Comparison of ENCODE assay signal across 8 cellular contexts in genomic region chr3:186241910-186242821, GRCh38.
DNase-seq lines count a peak whose midpoint lies in the region; ATAC-seq, FAIRE-seq and TF ChIP-seq lines count a peak whose summit lies in the region.

No MANE protein-coding gene starts in this region.

- peak; percentile 85 for ATAC-seq in GM21526 (IDR thresholded peaks at IDR 0.05; ENCODE audit: low FRiP score, unreplicated experiment)
- ATAC-seq in K562, result peak; percentile 99
- no peak for ATAC-seq in HG03457 (IDR thresholded peaks at IDR 0.05; ENCODE audit: unreplicated experiment)

- H3K36me3 ChIP-seq in ES-I3 (ENCODE audit: insufficient read depth, low read length) (no peaks in the 10 kb centered on the region), SJCRH30 (no peaks in the 10 kb centered on the region), K562 (ENCODE audit: control insufficient read depth, insufficient read depth, low read length) (no peaks in the 10 kb centered on the region), iPS-20b (ENCODE audit: insufficient read depth, low read depth, low read length) (no peaks in the 10 kb centered on the region), smooth muscle cell (ENCODE audit: low read depth) (no peaks in the 10 kb centered on the region)

- 0 out of 2 replicates have a peak, but pooled peaks cover 2% of the 10 kb centered on the region for H4K20me1 ChIP-seq in K562 (replicated peaks; ENCODE audit: control insufficient read depth, insufficient read depth, low read length)
- H4K20me1 ChIP-seq in smooth muscle cell (ENCODE audit: low read depth), result no peaks in the 10 kb centered on the region

- H3K27me3 ChIP-seq in SJCRH30, result no peaks in the 10 kb centered on the region
- H3K27me3 ChIP-seq in K562 (ENCODE audit: control insufficient read depth in 2 of 2, insufficient read depth in 2 of 2, low read length in 2 of 2), result peaks cover 4 to 12% of the 10 kb centered on the region in 2 experiments; a peak in 3 of 5 replicates
- peaks cover 5% of the 10 kb centered on the region; the same call in 1 of the 2 replicates for H3K27me3 ChIP-seq in iPS-20b (ENCODE audit: insufficient read depth, low read length)
- H3K27me3 ChIP-seq in smooth muscle cell (ENCODE audit: low read depth), result no peaks in the 10 kb centered on the region

- 19% methylated on average over 20 of the region's 21 CpGs for WGBS in K562 (ENCODE audit: insufficient coverage, low coverage, missing lambda C conversion rate)
- 32% methylated on average over 21 of the region's 21 CpGs for WGBS in smooth muscle cell (ENCODE audit: low lambda C conversion rate)

- peak; percentile 80 to 84 for TF ChIP-seq RAD21 in K562 (CRISPR knock-in tag; conservative IDR thresholded peaks at IDR 0.05 in 1 of 2, IDR thresholded peaks at IDR 0.05 in 1 of 2)

- TF ChIP-seq CTCF in K562 (IDR thresholded peaks at IDR 0.05 in 2 of 3, conservative IDR thresholded peaks at IDR 0.05 in 1 of 3; ENCODE audit: insufficient read depth in 2 of 3, low read depth in 1 of 3, low read length in 3 of 3), result peak; percentile 83 to 93 (median 87)
- peak; percentile 53 for TF ChIP-seq CTCF in smooth muscle cell (IDR thresholded peaks at IDR 0.05; ENCODE audit: borderline replicate concordance, insufficient read depth, poor library complexity, severe bottlenecking)

- H3K9me1 ChIP-seq in K562 (ENCODE audit: control insufficient read depth, insufficient read depth, low read length), result no peaks in the 10 kb centered on the region

- no TSS peak for BruUV-seq in K562 (replicated peaks; lab: Mats Ljungman, UMichigan)

- CTCF ChIA-PET in K562 (lab: Yijun Ruan, JAX; ENCODE audit: low intra/inter-chr PET ratio), result interaction anchor here (0.8 to 2.9 kb wide), 3 partner anchors 259 to 582 kb away, joined by 3 to 13 read pairs (median 9); no protein-coding TSS in a partner anchor

- in situ Hi-C loops in K562 (cut with MboI), result no loop called here

- DNase-seq in HT-29 (ENCODE audit: low spot score) (peak; percentile 75), SJCRH30 (peak; percentile 78 to 86), K562 (ENCODE audit: extremely low read depth in 1 of 4, low spot score in 3 of 4) (peak; percentile 74 to 83 (median 78)), smooth muscle cell (lab: John Stamatoyannopoulos, UW; ENCODE audit: unreplicated experiment) (peak; percentile 50)

- POLR2A ChIA-PET in K562 (lab: Yijun Ruan, JAX), result interaction anchor here (0.7 to 1.0 kb wide), 3 partner anchors 11 to 264 kb away, joined by 3 to 4 read pairs (median 3); no protein-coding TSS in a partner anchor

- peak; percentile 94 for FAIRE-seq in K562 (lab: Jason Lieb, UNC)

- intact Hi-C loops in K562 (cut with micrococcal nuclease), result loop anchor here (1.0 kb wide), 2 partner anchors 239 to 259 kb away; no protein-coding TSS in a partner anchor

- H3K4me2 ChIP-seq in K562 (ENCODE audit: insufficient read depth, low read length) (peak overlapping the region; percentile 74), smooth muscle cell (peak overlapping the region; percentile 82)

- H3K9me3 ChIP-seq in ES-I3 (ENCODE audit: control insufficient read depth, insufficient read depth, low read length), result no peaks in the 10 kb centered on the region
- no peaks in the 10 kb centered on the region for H3K9me3 ChIP-seq in SJCRH30 (replicated peaks)
- H3K9me3 ChIP-seq in K562 (replicated peaks; ENCODE audit: control insufficient read depth, insufficient read depth, low read depth, low read length), result no peaks in the 10 kb centered on the region
- no peaks in the 10 kb centered on the region for H3K9me3 ChIP-seq in iPS-20b (ENCODE audit: insufficient read depth, low read depth, low read length)
- H3K9me3 ChIP-seq in smooth muscle cell (replicated peaks; ENCODE audit: low read depth), result no peaks in the 10 kb centered on the region

- 0 out of 2 replicates have a peak, but pooled peaks cover 3% of the 10 kb centered on the region for H3K4me1 ChIP-seq in ES-I3 (ENCODE audit: insufficient read depth, low read length)
- H3K4me1 ChIP-seq in SJCRH30, result no peaks in the 10 kb centered on the region; the same call in 1 of the 2 replicates
- H3K4me1 ChIP-seq in K562 (replicated peaks in 1 of 2; ENCODE audit: control insufficient read depth in 2 of 2, insufficient read depth in 2 of 2, low read length in 2 of 2), result peaks cover 7 to 10% of the 10 kb centered on the region in 2 experiments
- H3K4me1 ChIP-seq in iPS-20b (ENCODE audit: insufficient read depth, low read length), result no peaks in the 10 kb centered on the region
- no peaks in the 10 kb centered on the region for H3K4me1 ChIP-seq in smooth muscle cell (ENCODE audit: low read depth)

- H3K79me2 ChIP-seq in K562 (ENCODE audit: control insufficient read depth, insufficient read depth, low read length) (no peaks in the 10 kb centered on the region), smooth muscle cell (ENCODE audit: low read depth) (no peaks in the 10 kb centered on the region)

- H3F3A ChIP-seq in smooth muscle cell (ENCODE audit: low read depth), result no peaks in the 10 kb centered on the region

- peak overlapping the region; percentile 91 for H2AFZ ChIP-seq in K562 (ENCODE audit: low read depth, low read length)
- peak overlapping the region; percentile 71 for H2AFZ ChIP-seq in smooth muscle cell (ENCODE audit: low read depth)

- no peak for TF ChIP-seq POLR2A in K562 (conservative IDR thresholded peaks at IDR 0.05)

- peak overlapping the region; percentile 42 for H3K4me3 ChIP-seq in SJCRH30
- H3K4me3 ChIP-seq in K562, result peak overlapping the region; percentile 17
- H3K4me3 ChIP-seq in iPS-20b (ENCODE audit: low read length), result peak overlapping the region; percentile 22; the same call in 1 of the 2 replicates
- peak overlapping the region; percentile 27 for H3K4me3 ChIP-seq in smooth muscle cell

- TF ChIP-seq EP300 in K562 (IDR thresholded peaks at IDR 0.05; ENCODE audit: low read length), result no peak

- peak overlapping the region; percentile 45; the same call in 1 of the 2 replicates for H3K9ac ChIP-seq in ES-I3 (ENCODE audit: low read depth, low read length)
- H3K9ac ChIP-seq in K562 (ENCODE audit: insufficient read depth in 1 of 2, low read depth in 2 of 2, low read length in 2 of 2), result peak overlapping the region in 1 of 2 experiments; percentile 33; a peak in 1 of 4 replicates
- peak overlapping the region; percentile 56; the same call in 1 of the 2 replicates for H3K9ac ChIP-seq in iPS-20b (ENCODE audit: low read depth, low read length)
- peak overlapping the region; percentile 41 for H3K9ac ChIP-seq in smooth muscle cell (ENCODE audit: low read depth)

- H3K27ac ChIP-seq in SJCRH30 (no peak overlapping the region), K562 (ENCODE audit: extremely low read depth, low read depth, low read length) (no peak overlapping the region), iPS-20b (ENCODE audit: low read length) (no peak overlapping the region), smooth muscle cell (ENCODE audit: low read depth) (peak overlapping the region; percentile 67)

TF ChIP-seq in K562, 482 proteins besides CTCF, POLR2A, EP300 and RAD21 (continues in another document):
- TF ChIP-seq CREB3L1 (IDR thresholded peaks at IDR 0.05; ENCODE audit: borderline replicate concordance, low read depth), result no peak
- TF ChIP-seq CXXC5 (CRISPR knock-in tag; IDR thresholded peaks at IDR 0.05), result 0 out of 2 replicates have a peak, but pooled peaks have one; percentile 28
- TF ChIP-seq ZNF431 (CRISPR knock-in tag; IDR thresholded peaks at IDR 0.05), result no peak
- peak; percentile 78 to 81 for TF ChIP-seq NRF1 (conservative IDR thresholded peaks at IDR 0.05 in 1 of 2, IDR thresholded peaks at IDR 0.05 in 1 of 2)
- peak; percentile 62; the same call in 1 of the 2 replicates for TF ChIP-seq MYNN (IDR thresholded peaks at IDR 0.05)
- no peak for TF ChIP-seq MYNN (CRISPR knock-in tag; IDR thresholded peaks at IDR 0.05)
- no peak for TF ChIP-seq TFE3 (CRISPR knock-in tag; IDR thresholded peaks at IDR 0.05)
- TF ChIP-seq XRCC5 (IDR thresholded peaks at IDR 0.05; ENCODE audit: low read depth, low read length), result no peak
- TF ChIP-seq HNRNPH1 (optimal IDR thresholded peaks at IDR 0.05; ENCODE audit: low read depth, low read length), result no peak
- TF ChIP-seq SMC3 (conservative IDR thresholded peaks at IDR 0.05; ENCODE audit: insufficient read depth, low read depth, low read length), result peak; percentile 57
- 0 out of 2 replicates have a peak, but pooled peaks have one; percentile 9 for TF ChIP-seq ZBTB12 (CRISPR knock-in tag; IDR thresholded peaks at IDR 0.05)
- TF ChIP-seq NBN (IDR thresholded peaks at IDR 0.05; ENCODE audit: low read depth), result 0 out of 2 replicates have a peak, but pooled peaks have one; percentile 27
